In genomic region chr1:94783342-94784264, GRCh38 we compare ENCODE assay signal across 11 cellular contexts. TPM values are rescaled to one million over a fixed set of nuclear protein-coding genes. Genes with fewer than 3 reads are reported as not detected.
DNase-seq lines count a peak whose midpoint lies in the region; FAIRE-seq and TF ChIP-seq lines count a peak whose summit lies in the region.
"Had no signal": no experiment of that assay in that cellular context is flagged by ENCODE, and none has a peak within 500 bp of the region (broad histone marks: within the 10 kb centered on the region; RNA-seq: fewer than 3 reads in every experiment).

No MANE protein-coding gene starts in this region.

- in situ Hi-C loops in HAP-1 (cut with MboI; ENCODE audit: low sequenced_read_pairs), result no loop called here
- in situ Hi-C loops in GM13976 (cut with MboI; ENCODE audit: low sequenced_read_pairs, unreplicated experiment), result no loop called here

- H3K36me3 Mint-ChIP-seq in neural progenitor cell (no peaks in the 10 kb centered on the region), Calu3 (ENCODE audit: insufficient read depth, unreplicated experiment) (no peaks in the 10 kb centered on the region)
- H3K36me3 Mint-ChIP-seq: CD4-positive, CD25-positive, alpha-beta regulatory T cell; naive B cell had no signal

- no peaks in the 10 kb centered on the region for H3K27me3 ChIP-seq in neural progenitor cell
- no peaks in the 10 kb centered on the region for H3K27me3 ChIP-seq in HAP-1 (ENCODE audit: low read depth)

- no peak overlapping the region for H3K4me3 Mint-ChIP-seq in neural progenitor cell
- H3K4me3 Mint-ChIP-seq in Calu3 (ENCODE audit: low read depth, unreplicated experiment), result no peak overlapping the region
- H3K4me3 Mint-ChIP-seq: CD4-positive, CD25-positive, alpha-beta regulatory T cell; naive B cell had no signal

- H3K9ac ChIP-seq in neural progenitor cell, result no peak overlapping the region

- H3K9me3 ChIP-seq in neural progenitor cell (ENCODE audit: low read depth) (no peaks in the 10 kb centered on the region), HAP-1 (no peaks in the 10 kb centered on the region)

- POLR2A ChIA-PET in AG04449 (lab: Yijun Ruan, JAX), result interaction anchor here (0.9 to 1.4 kb wide), 5 partner anchors 28 to 70 kb away, joined by 3 to 7 read pairs (median 3); no protein-coding TSS in a partner anchor

- no peak overlapping the region for H3K4me2 ChIP-seq in neural progenitor cell

- peak; percentile 87 for FAIRE-seq in RCC 7860 (lab: Jason Lieb, UNC)

- no peaks in the 10 kb centered on the region for H3F3A ChIP-seq in neural progenitor cell (ENCODE audit: low read depth)

- no TSS peak for BruUV-seq in Calu3 (replicated peaks; lab: Mats Ljungman, UMichigan)

- H3K4me1 ChIP-seq in neural progenitor cell (no peaks in the 10 kb centered on the region), HAP-1 (no peaks in the 10 kb centered on the region; the same call in 1 of the 2 replicates)

- H3K27me3 Mint-ChIP-seq in neural progenitor cell (ENCODE audit: insufficient read depth, low read depth) (no peaks in the 10 kb centered on the region), Calu3 (ENCODE audit: unreplicated experiment) (no peaks in the 10 kb centered on the region)

- no peak overlapping the region for H3K4me3 ChIP-seq in AG04449 (ENCODE audit: low read depth, low read length)
- no peak overlapping the region for H3K4me3 ChIP-seq in fibroblast of mammary gland (ENCODE audit: control insufficient read depth, low read depth, low read length)
- no peak overlapping the region for H3K4me3 ChIP-seq in neural progenitor cell
- H3K4me3 ChIP-seq in HAP-1, result no peak overlapping the region

- H3K36me3 ChIP-seq in neural progenitor cell (no peaks in the 10 kb centered on the region), HAP-1 (replicated peaks) (no peaks in the 10 kb centered on the region)

- H3K27ac Mint-ChIP-seq in neural progenitor cell, result no peak overlapping the region
- H3K27ac Mint-ChIP-seq in Calu3 (ENCODE audit: unreplicated experiment), result no peak overlapping the region
- H3K27ac Mint-ChIP-seq: CD4-positive, CD25-positive, alpha-beta regulatory T cell had no signal

- CTCF ChIA-PET in AG04449 (lab: Yijun Ruan, JAX), result interaction anchor here (1.0 to 1.6 kb wide), 2 partner anchors 19 to 22 kb away, joined by 3 to 6 read pairs; no protein-coding TSS in a partner anchor
- CTCF ChIA-PET in Calu3 (lab: Charles Lee), result interaction anchor here (1.0 kb wide), 1 partner anchor 17 kb away, joined by 3 read pairs; no protein-coding TSS in a partner anchor

- peak overlapping the region; percentile 15 for H2AFZ ChIP-seq in neural progenitor cell (replicated peaks)

- no peaks in the 10 kb centered on the region for H4K20me1 ChIP-seq in neural progenitor cell (ENCODE audit: low read depth)

- no peaks in the 10 kb centered on the region for H3K79me2 ChIP-seq in neural progenitor cell (ENCODE audit: low read depth)

- DNase-seq in AG04449 (ENCODE audit: low read depth, low spot score) (peak; percentile 92), RCC 7860 (ENCODE audit: low spot score) (peak; percentile 77), fibroblast of mammary gland (ENCODE audit: low read depth) (peak; percentile 99), neural progenitor cell (ENCODE audit: low spot score) (no peak), GDM1 (lab: John Stamatoyannopoulos, UW) (no peak), HAP-1 (ENCODE audit: low spot score in 2 of 2) (no peak), GM13976 (ENCODE audit: low spot score) (no peak), Calu3 (no peak)
- DNase-seq: CD4-positive, CD25-positive, alpha-beta regulatory T cell; naive B cell; NCI-H2107 had no signal

- intact Hi-C loops in Calu3 (cut with micrococcal nuclease; ENCODE audit: unreplicated experiment), result no loop called here

- H3K9me3 Mint-ChIP-seq in neural progenitor cell, result no peaks in the 10 kb centered on the region
- no peaks in the 10 kb centered on the region for H3K9me3 Mint-ChIP-seq in Calu3 (ENCODE audit: low read depth, unreplicated experiment)

- H3K4me1 Mint-ChIP-seq in neural progenitor cell, result peaks cover 2% of the 10 kb centered on the region
- H3K4me1 Mint-ChIP-seq in Calu3 (ENCODE audit: low read depth, unreplicated experiment), result peaks cover 25% of the 10 kb centered on the region
- H3K4me1 Mint-ChIP-seq: CD4-positive, CD25-positive, alpha-beta regulatory T cell; naive B cell had no signal

- no peak overlapping the region for H3K27ac ChIP-seq in neural progenitor cell

- TF ChIP-seq CTCF in AG04449 (IDR thresholded peaks at IDR 0.05; ENCODE audit: insufficient read depth, low read length, missing control alignments), result no peak
- TF ChIP-seq CTCF in fibroblast of mammary gland (conservative IDR thresholded peaks at IDR 0.05; ENCODE audit: control insufficient read depth, insufficient read depth, low read depth, low read length), result no peak
- no peak for TF ChIP-seq CTCF in neural progenitor cell (IDR thresholded peaks at IDR 0.05)
- no peak for TF ChIP-seq CTCF in GM13976 (IDR thresholded peaks at IDR 0.05; ENCODE audit: borderline replicate concordance, control extremely low read depth, extremely low read depth, insufficient read depth, missing control alignments)
- no peak for TF ChIP-seq CTCF in Calu3 (IDR thresholded peaks at IDR 0.05; ENCODE audit: unreplicated experiment)

RNA-seq across cellular contexts. Expression of gene SLC44A3, which starts 36.6 kb away (rescaled TPM):
- total RNA-seq in neural progenitor cell (ENCODE audit: low replicate concordance) (0.25 and 1.7 TPM in 2 replicates), Calu3 (2022) (32.0 and 34.5 TPM in 2 replicates)
- total RNA-seq: CD4-positive, CD25-positive, alpha-beta regulatory T cell had no signal

Comparison
In these comparisons a context has a peak if more than half of its experiments do, and no peak if none do; other contexts are left out.
1. DNase-seq: peak in AG04449 (single experiment), RCC 7860 (single experiment) and fibroblast of mammary gland (single experiment); none in neural progenitor cell (single experiment), GDM1 (single experiment), HAP-1 (0 of 2), GM13976 (single experiment) and Calu3 (single experiment).
2. RNA of gene SLC44A3, which starts 36.6 kb away (total RNA-seq): 32.0 to 34.5 TPM in Calu3; 0.25 to 1.7 TPM in neural progenitor cell; every median in the first group is over 10 times any median in the second.